8 cellular contexts compared by ENCODE assay signal in genomic region chr10:115417585-115418265, GRCh38.
DNase-seq lines count a peak whose midpoint lies in the region; ATAC-seq and TF ChIP-seq lines count a peak whose summit lies in the region.

No MANE protein-coding gene starts in this region.

- H3K4me3 ChIP-seq in DOHH2 (ENCODE audit: low read length) (no peak overlapping the region), OCI-LY7 (ENCODE audit: low read depth, low read length, poor library complexity, severe bottlenecking) (no peak overlapping the region)

- TF ChIP-seq POLR2A in erythroblast (IDR thresholded peaks at IDR 0.05; ENCODE audit: low read length), result no peak

- H3K9me3 Mint-ChIP-seq in stimulated activated effector memory CD8-positive, alpha-beta T cell treated with anti-CD3 and anti-CD28 coated beads, Interleukin-12 subunit alpha, Interleukin-12 subunit beta, amount 100 ng/mL, for 72 hours, result peaks cover 27% of the 10 kb centered on the region

- H2AFZ ChIP-seq in OCI-LY7 (ENCODE audit: low read length), result no peak overlapping the region

- no peaks in the 10 kb centered on the region for H3K9me2 ChIP-seq in DOHH2 (replicated peaks; ENCODE audit: control insufficient read depth, low read length)
- no peaks in the 10 kb centered on the region for H3K9me2 ChIP-seq in OCI-LY7 (ENCODE audit: insufficient read depth, low read length)

- POLR2A ChIA-PET in OCI-LY7 (lab: Charles Lee), result no interaction called here

- ATAC-seq in HG03103 (IDR thresholded peaks at IDR 0.05; ENCODE audit: low read depth, unreplicated experiment), result peak; percentile 96
- ATAC-seq in stimulated activated effector memory CD8-positive, alpha-beta T cell treated with anti-CD3 and anti-CD28 coated beads, Interleukin-12 subunit alpha, Interleukin-12 subunit beta, amount 100 ng/mL, for 72 hours, result peak; percentile 28

- no peak overlapping the region for H3K4me2 ChIP-seq in DOHH2 (ENCODE audit: low read length)
- no peak overlapping the region for H3K4me2 ChIP-seq in OCI-LY7 (ENCODE audit: low read length)

- H3K36me3 ChIP-seq in DOHH2 (ENCODE audit: control insufficient read depth, low read length) (no peaks in the 10 kb centered on the region), OCI-LY7 (ENCODE audit: insufficient read depth, low read length) (no peaks in the 10 kb centered on the region)

- no peaks in the 10 kb centered on the region for H3K4me1 Mint-ChIP-seq in stimulated activated effector memory CD8-positive, alpha-beta T cell treated with anti-CD3 and anti-CD28 coated beads, Interleukin-12 subunit alpha, Interleukin-12 subunit beta, amount 100 ng/mL, for 72 hours

- H3K9me3 ChIP-seq in DOHH2 (ENCODE audit: control insufficient read depth, insufficient read depth, low read length) (no peaks in the 10 kb centered on the region), OCI-LY7 (ENCODE audit: low read length) (no peaks in the 10 kb centered on the region)

- H4K20me1 ChIP-seq in DOHH2 (ENCODE audit: control insufficient read depth, insufficient read depth, low read depth, low read length) (no peaks in the 10 kb centered on the region), OCI-LY7 (ENCODE audit: insufficient read depth, low read length) (no peaks in the 10 kb centered on the region)

- no peaks in the 10 kb centered on the region for H3K27me3 ChIP-seq in DOHH2 (ENCODE audit: control insufficient read depth, low read length)

- no peaks in the 10 kb centered on the region for H3K4me1 ChIP-seq in DOHH2 (ENCODE audit: control insufficient read depth, low read length)
- no peaks in the 10 kb centered on the region for H3K4me1 ChIP-seq in OCI-LY7 (ENCODE audit: insufficient read depth, low read length, poor library complexity, severe bottlenecking)

- H3F3A ChIP-seq in DOHH2 (ENCODE audit: control insufficient read depth, insufficient read depth), result no peaks in the 10 kb centered on the region

- no peaks in the 10 kb centered on the region for H3K36me3 Mint-ChIP-seq in stimulated activated effector memory CD8-positive, alpha-beta T cell treated with anti-CD3 and anti-CD28 coated beads, Interleukin-12 subunit alpha, Interleukin-12 subunit beta, amount 100 ng/mL, for 72 hours

- no peak overlapping the region for H3K27ac Mint-ChIP-seq in stimulated activated effector memory CD8-positive, alpha-beta T cell treated with anti-CD3 and anti-CD28 coated beads, Interleukin-12 subunit alpha, Interleukin-12 subunit beta, amount 100 ng/mL, for 72 hours

- H3K27ac ChIP-seq in DOHH2 (ENCODE audit: low read depth, low read length) (no peak overlapping the region), OCI-LY7 (ENCODE audit: low read depth, low read length, poor library complexity, severe bottlenecking) (no peak overlapping the region)

- H3K79me2 ChIP-seq in DOHH2 (ENCODE audit: control insufficient read depth, low read length) (no peaks in the 10 kb centered on the region), OCI-LY7 (ENCODE audit: insufficient read depth, low read depth, low read length) (no peaks in the 10 kb centered on the region)

- TF ChIP-seq CTCF in DOHH2 (IDR thresholded peaks at IDR 0.05; ENCODE audit: low read depth, low read length, poor library complexity, severe bottlenecking) (peak; percentile 81), OCI-LY7 (conservative IDR thresholded peaks at IDR 0.05; ENCODE audit: low read length) (peak; percentile 82)

- DNase-seq in GM19240 (ENCODE audit: insufficient read length, low spot score) (peak; percentile 12), OCI-LY7 (ENCODE audit: low spot score) (peak; percentile 53), erythroblast (lab: John Stamatoyannopoulos, UW) (peak; percentile 43 to 59), superior temporal gyrus (ENCODE audit: extremely low spot score) (no peak)
- no peak for DNase-seq in stimulated activated effector memory CD8-positive, alpha-beta T cell treated with anti-CD3 and anti-CD28 coated beads, Interleukin-12 subunit alpha, Interleukin-12 subunit beta, amount 100 ng/mL, for 72 hours (ENCODE audit: low spot score in 2 of 2)
- no peak for DNase-seq in central memory CD4-positive, alpha-beta T cell

- H3K4me3 Mint-ChIP-seq in stimulated activated effector memory CD8-positive, alpha-beta T cell treated with anti-CD3 and anti-CD28 coated beads, Interleukin-12 subunit alpha, Interleukin-12 subunit beta, amount 100 ng/mL, for 72 hours, result no peak overlapping the region

- no TSS peak for BruUV-seq in OCI-LY7 (replicated peaks; lab: Mats Ljungman, UMichigan)

- intact Hi-C loops in OCI-LY7 (cut with micrococcal nuclease; ENCODE audit: unreplicated experiment), result loop anchor here (1.0 to 10.0 kb wide), 5 partner anchors 63 to 863 kb away; no protein-coding TSS in a partner anchor

- CTCF ChIA-PET in OCI-LY7 (lab: Charles Lee; ENCODE audit: unreplicated experiment), result no interaction called here

Comparison
In these comparisons a context has a peak if more than half of its experiments do, and no peak if none do; other contexts are left out.
1. DNase-seq: peak in GM19240 (single experiment), OCI-LY7 (single experiment) and erythroblast (2 of 2); none in stimulated activated effector memory CD8-positive, alpha-beta T cell treated with anti-CD3 and anti-CD28 coated beads, Interleukin-12 subunit alpha, Interleukin-12 subunit beta, amount 100 ng/mL, for 72 hours (0 of 2), superior temporal gyrus (single experiment) and central memory CD4-positive, alpha-beta T cell (single experiment).